In the genomic region with DNA sequence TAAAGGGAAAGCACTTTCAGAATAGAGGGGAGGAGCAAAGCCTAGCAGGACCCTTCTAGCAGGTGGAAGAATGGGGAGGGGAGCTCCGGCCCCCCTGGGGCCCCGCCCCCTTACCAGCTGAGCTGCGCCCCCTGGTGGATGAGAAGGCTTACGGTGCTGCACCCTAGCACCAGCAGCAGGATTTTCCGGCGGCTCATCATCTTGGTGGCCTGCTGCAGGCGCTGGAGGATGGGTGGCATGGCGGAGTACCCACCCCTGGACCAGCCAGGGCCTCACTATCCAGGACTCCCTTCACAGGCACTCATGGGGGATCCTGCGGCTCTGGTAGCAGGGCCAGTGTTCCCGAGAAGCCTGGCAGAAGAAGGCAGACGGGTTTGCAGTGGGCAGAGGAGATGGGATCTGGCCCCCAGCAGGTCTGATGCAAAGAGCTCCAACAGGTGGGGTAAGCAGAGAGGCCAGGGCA, we compare ENCODE assay signal across 1 cellular context.
TF ChIP-seq lines count a peak whose summit lies in the region.

No MANE protein-coding gene starts in this region.

TF ChIP-seq in GM23338, 12 proteins besides CTCF, POLR2A, EP300 and RAD21 (continued from another document):
- no peak for TF ChIP-seq REST (IDR thresholded peaks at IDR 0.05; ENCODE audit: unreplicated experiment)
